Comparison of ENCODE assay signal across 8 cellular contexts in the genomic region with DNA sequence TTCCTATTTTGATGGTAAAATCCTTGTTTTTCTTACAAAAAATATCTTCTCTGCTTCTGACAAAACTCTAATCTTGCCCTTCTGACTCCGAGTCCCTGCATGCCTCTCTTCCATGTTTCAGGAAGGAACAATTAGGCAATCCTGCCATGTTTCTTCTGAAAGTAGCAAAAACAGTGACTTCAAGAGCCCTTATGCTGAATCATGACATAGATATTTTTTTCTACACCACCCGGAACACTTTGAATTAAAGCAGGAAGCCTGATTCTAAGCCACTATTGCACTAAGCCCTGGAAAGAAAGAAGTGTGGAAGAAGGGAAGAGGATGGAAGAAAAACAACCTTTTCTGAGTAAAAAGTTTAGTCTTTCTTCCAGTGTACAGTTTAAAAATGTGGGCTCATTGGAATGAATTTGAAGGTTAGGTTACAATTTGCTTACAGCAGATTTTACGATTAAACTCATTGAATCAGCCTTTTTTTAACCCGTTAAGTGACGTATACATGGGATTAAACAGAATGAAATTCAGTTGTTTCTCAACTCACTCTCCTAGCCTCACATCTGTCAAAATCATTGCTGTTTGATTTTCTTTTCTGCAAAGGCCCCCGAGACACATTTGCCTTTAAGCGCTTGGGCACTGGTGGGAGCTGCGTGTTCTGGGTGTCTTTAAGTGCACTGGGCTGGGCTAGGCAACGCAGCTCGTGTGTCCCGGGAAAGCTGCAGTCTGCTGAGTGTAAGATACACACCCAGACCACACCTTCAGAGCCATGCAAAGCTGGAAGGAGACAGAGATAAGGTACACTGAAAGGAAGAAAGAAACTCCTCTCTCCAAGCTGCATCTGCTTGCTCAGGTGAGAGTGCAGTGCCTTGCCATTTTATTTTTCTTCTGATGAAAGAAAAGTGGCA.
DNase-seq lines count a peak whose midpoint lies in the region; ATAC-seq, FAIRE-seq and TF ChIP-seq lines count a peak whose summit lies in the region.

No MANE protein-coding gene starts in this region.

- no peak for ATAC-seq in HepG2

- no peak overlapping the region for H3K4me2 ChIP-seq in HepG2 (ENCODE audit: low read depth, low read length)

- no peaks in the 10 kb centered on the region for H3K79me2 ChIP-seq in HepG2 (ENCODE audit: insufficient read depth, low read length)

- WGBS in liver = 68% methylated on average over 11 of the region's 11 CpGs
- 53% methylated on average over 11 of the region's 11 CpGs for WGBS in HepG2 (ENCODE audit: low lambda C conversion rate)
- WGBS in stomach, 5 donors = 20 to 35% (median 33%) methylated on average over 11 of the region's 11 CpGs

- H3K36me3 ChIP-seq in liver (ENCODE audit: control insufficient read depth in 4 of 4, insufficient read depth in 3 of 4, low read depth in 1 of 4, low read length in 3 of 4) (no peaks in the 10 kb centered on the region), HepG2 (replicated peaks in 1 of 2; ENCODE audit: control insufficient read depth in 1 of 2, insufficient read depth in 2 of 2, low read length in 2 of 2) (no peaks in the 10 kb centered on the region), cardiac muscle cell (no peaks in the 10 kb centered on the region), stomach (no peaks in the 10 kb centered on the region)

- H3K9me3 ChIP-seq in liver (ENCODE audit: control insufficient read depth in 4 of 4, low read length in 3 of 4) (no peaks in the 10 kb centered on the region), HepG2 (ENCODE audit: low read length) (no peaks in the 10 kb centered on the region), cardiac muscle cell (ENCODE audit: low read depth) (no peaks in the 10 kb centered on the region), stomach (no peaks in the 10 kb centered on the region)

- TF ChIP-seq EP300 in HepG2 (IDR thresholded peaks at IDR 0.05; ENCODE audit: low read depth in 2 of 2, low read length in 2 of 2) = no peak
- no peak for TF ChIP-seq EP300 in HepG2 (CRISPR knock-in tag; IDR thresholded peaks at IDR 0.05; ENCODE audit: borderline replicate concordance)
- TF ChIP-seq EP300 in stomach (IDR thresholded peaks at IDR 0.05) = no peak

- H3K27me3 ChIP-seq in liver (ENCODE audit: control insufficient read depth in 4 of 4, insufficient read depth in 4 of 4, low read length in 3 of 4) (no peaks in the 10 kb centered on the region), HepG2 (ENCODE audit: control insufficient read depth in 1 of 2, insufficient read depth in 2 of 2, low read length in 2 of 2) (no peaks in the 10 kb centered on the region; a peak in 1 of 5 replicates), cardiac muscle cell (no peaks in the 10 kb centered on the region), stomach (no peaks in the 10 kb centered on the region)

- BruUV-seq in HepG2 (replicated peaks; lab: Mats Ljungman, UMichigan) = no TSS peak

- H4K20me1 ChIP-seq in HepG2 (ENCODE audit: insufficient read depth, low read length) = no peaks in the 10 kb centered on the region

- DNase-seq in HepG2 (ENCODE audit: low spot score) (no peak), cardiac muscle cell (ENCODE audit: low read depth in 1 of 2, low spot score in 1 of 2) (peak; percentile 17 to 90), stomach (peak; percentile 55), NCI-H524 (lab: John Stamatoyannopoulos, UW) (no peak), DMS79 treated with DMSO at 0.1 percent for 48 hours (lab: John Stamatoyannopoulos, UW) (no peak), SK-N-DZ (ENCODE audit: low spot score) (no peak)

- H3K4me3 ChIP-seq in liver (ENCODE audit: low read depth in 1 of 3, low read length in 3 of 3) (no peak overlapping the region), HepG2 (replicated peaks in 1 of 3; ENCODE audit: insufficient read depth in 1 of 3, low read depth in 2 of 3, low read length in 3 of 3) (no peak overlapping the region), cardiac muscle cell (no peak overlapping the region), stomach (no peak overlapping the region)

- in situ Hi-C loops in HepG2 (cut with HindIII; ENCODE audit: extremely low pct_ligation_motif_present, low pct_unique_long_range_greater_than_20kb) = no loop called here

- H3K27ac ChIP-seq in liver (ENCODE audit: low read depth in 1 of 2, low read length in 2 of 2) (no peak overlapping the region), HepG2 (ENCODE audit: extremely low read length, insufficient read depth, low read length) (no peak overlapping the region), VCaP (peak overlapping the region; percentile 98), cardiac muscle cell (peak overlapping the region; percentile 27), stomach (peak overlapping the region; percentile 52 to 78 (median 71))

- no peak for FAIRE-seq in HepG2 (lab: Jason Lieb, UNC)

- intact Hi-C loops in HepG2 (cut with micrococcal nuclease; ENCODE audit: unreplicated experiment) (no loop called here), stomach (cut with DNase I; ENCODE audit: low total_unique reads) (no loop called here)

- H3K4me1 ChIP-seq in liver (ENCODE audit: control insufficient read depth in 4 of 4, insufficient read depth in 4 of 4, low read length in 3 of 4) (peaks cover 0 to 12% (median under 1%) of the 10 kb centered on the region in 4 donors), HepG2 (ENCODE audit: insufficient read depth, low read length) (peaks cover 53% of the 10 kb centered on the region), cardiac muscle cell (ENCODE audit: low read depth) (peaks cover 33% of the 10 kb centered on the region), stomach (peaks cover 32 to 71% (median 54%) of the 10 kb centered on the region in 4 donors)

- CTCF ChIA-PET in HepG2 (lab: Yijun Ruan, JAX; ENCODE audit: low intra/inter-chr PET ratio, low total read pairs) = no interaction called here

- TF ChIP-seq RAD21 in liver (IDR thresholded peaks at IDR 0.05) (no peak), HepG2 (CRISPR knock-in tag; IDR thresholded peaks at IDR 0.05) (no peak)

- TF ChIP-seq POLR2A in HepG2 (IDR thresholded peaks at IDR 0.05; ENCODE audit: insufficient read depth in 1 of 2, low read depth in 2 of 2, low read length in 2 of 2) = no peak
- TF ChIP-seq POLR2A in stomach (IDR thresholded peaks at IDR 0.05) = no peak

- no peak for TF ChIP-seq CTCF in liver (IDR thresholded peaks at IDR 0.05; ENCODE audit: low read depth, low read length, missing input control)
- TF ChIP-seq CTCF in HepG2 (CRISPR knock-in tag; IDR thresholded peaks at IDR 0.05) = no peak
- TF ChIP-seq CTCF in VCaP (conservative IDR thresholded peaks at IDR 0.05) = no peak
- no peak for TF ChIP-seq CTCF in cardiac muscle cell (IDR thresholded peaks at IDR 0.05; ENCODE audit: low read depth, low read length)
- no peak for TF ChIP-seq CTCF in stomach (IDR thresholded peaks at IDR 0.05)

- no peak overlapping the region for H2AFZ ChIP-seq in HepG2 (ENCODE audit: low read length)

- no peak overlapping the region for H3K9ac ChIP-seq in liver (ENCODE audit: low read depth in 1 of 2, low read length in 2 of 2)
- H3K9ac ChIP-seq in HepG2 (ENCODE audit: insufficient read depth, low read depth, low read length) = no peak overlapping the region

- POLR2A ChIA-PET in HepG2 (lab: Yijun Ruan, JAX) = interaction anchor here (0.7 to 1.3 kb wide), 2 partner anchors 54 to 159 kb away, joined by 3 read pairs; no protein-coding TSS in a partner anchor

TF ChIP-seq in liver, 16 proteins besides CTCF, POLR2A, EP300 and RAD21:
- peak; percentile 20 for TF ChIP-seq NR2F2 (IDR thresholded peaks at IDR 0.05)
- TF ChIP-seq YY1 (IDR thresholded peaks at IDR 0.05) = no peak

TF ChIP-seq in HepG2, 621 proteins besides CTCF, POLR2A, EP300 and RAD21 (continues in another document):
- TF ChIP-seq HNRNPUL1 (IDR thresholded peaks at IDR 0.05; ENCODE audit: low read depth, low read length) = no peak
- TF ChIP-seq ZSCAN9 (CRISPR knock-in tag; IDR thresholded peaks at IDR 0.05; ENCODE audit: borderline replicate concordance) = no peak
- TF ChIP-seq ZNF598 (CRISPR knock-in tag; IDR thresholded peaks at IDR 0.05; ENCODE audit: borderline replicate concordance) = no peak
- TF ChIP-seq NR2F6 (IDR thresholded peaks at IDR 0.05) = no peak
- TF ChIP-seq NR2F6 (CRISPR knock-in tag; IDR thresholded peaks at IDR 0.05) = no peak
- no peak for TF ChIP-seq ZNF501 (CRISPR knock-in tag; IDR thresholded peaks at IDR 0.05)
- TF ChIP-seq, protein P1, sequence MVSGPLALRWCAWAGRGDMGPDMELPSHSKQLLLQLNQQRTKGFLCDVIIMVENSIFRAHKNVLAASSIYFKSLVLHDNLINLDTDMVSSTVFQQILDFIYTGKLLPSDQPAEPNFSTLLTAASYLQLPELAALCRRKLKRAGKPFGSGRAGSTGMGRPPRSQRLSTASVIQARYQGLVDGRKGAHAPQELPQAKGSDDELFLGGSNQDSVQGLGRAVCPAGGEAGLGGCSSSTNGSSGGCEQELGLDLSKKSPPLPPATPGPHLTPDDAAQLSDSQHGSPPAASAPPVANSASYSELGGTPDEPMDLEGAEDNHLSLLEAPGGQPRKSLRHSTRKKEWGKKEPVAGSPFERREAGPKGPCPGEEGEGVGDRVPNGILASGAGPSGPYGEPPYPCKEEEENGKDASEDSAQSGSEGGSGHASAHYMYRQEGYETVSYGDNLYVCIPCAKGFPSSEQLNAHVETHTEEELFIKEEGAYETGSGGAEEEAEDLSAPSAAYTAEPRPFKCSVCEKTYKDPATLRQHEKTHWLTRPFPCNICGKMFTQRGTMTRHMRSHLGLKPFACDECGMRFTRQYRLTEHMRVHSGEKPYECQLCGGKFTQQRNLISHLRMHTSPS (CRISPR knock-in tag; IDR thresholded peaks at IDR 0.05; ENCODE audit: low read depth) = no peak
- no peak for TF ChIP-seq CBX1 (IDR thresholded peaks at IDR 0.05; ENCODE audit: low read depth)
- no peak for TF ChIP-seq ZMAT3 (CRISPR knock-in tag; conservative IDR thresholded peaks at IDR 0.05)
- TF ChIP-seq, protein P2, sequence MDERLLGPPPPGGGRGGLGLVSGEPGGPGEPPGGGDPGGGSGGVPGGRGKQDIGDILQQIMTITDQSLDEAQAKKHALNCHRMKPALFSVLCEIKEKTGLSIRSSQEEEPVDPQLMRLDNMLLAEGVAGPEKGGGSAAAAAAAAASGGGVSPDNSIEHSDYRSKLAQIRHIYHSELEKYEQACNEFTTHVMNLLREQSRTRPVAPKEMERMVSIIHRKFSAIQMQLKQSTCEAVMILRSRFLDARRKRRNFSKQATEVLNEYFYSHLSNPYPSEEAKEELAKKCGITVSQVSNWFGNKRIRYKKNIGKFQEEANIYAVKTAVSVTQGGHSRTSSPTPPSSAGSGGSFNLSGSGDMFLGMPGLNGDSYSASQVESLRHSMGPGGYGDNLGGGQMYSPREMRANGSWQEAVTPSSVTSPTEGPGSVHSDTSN (CRISPR knock-in tag; IDR thresholded peaks at IDR 0.05) = no peak

Comparison
In these comparisons a context has a peak if more than half of its experiments do, and no peak if none do; other contexts are left out.
1. H3K27ac ChIP-seq: peak in VCaP (single experiment), cardiac muscle cell (single experiment) and stomach (5 of 5); none in liver (0 of 2) and HepG2 (single experiment).
2. DNase-seq: peak in cardiac muscle cell (2 of 2) and stomach (single experiment); none in HepG2 (single experiment), NCI-H524 (0 of 2), DMS79 treated with DMSO at 0.1 percent for 48 hours (single experiment) and SK-N-DZ (single experiment).